In genomic region chr1:226525750-226526149, GRCh38 we compare ENCODE assay signal across 17 cellular contexts. TPM values are rescaled to one million over a fixed set of nuclear protein-coding genes. Genes with fewer than 3 reads are reported as not detected.
DNase-seq lines count a peak whose midpoint lies in the region; ATAC-seq and TF ChIP-seq lines count a peak whose summit lies in the region.
"Had no signal": no experiment of that assay in that cellular context is flagged by ENCODE, and none has a peak within 500 bp of the region (broad histone marks: within the 10 kb centered on the region; RNA-seq: fewer than 3 reads in every experiment).

No MANE protein-coding gene starts in this region.

- DNase-seq in IMR-90, result peak; percentile 4
- DNase-seq in colonic mucosa, result peak; percentile 17
- DNase-seq in lower leg skin (ENCODE audit: low spot score in 2 of 2), result peak; percentile 34 to 51
- peak; percentile 37 for DNase-seq in ureter (ENCODE audit: low spot score)
- no peak for DNase-seq in endothelial cell (ENCODE audit: low spot score)
- no peak for DNase-seq in neural progenitor cell (ENCODE audit: low spot score)
- no peak for DNase-seq in right cardiac atrium
- DNase-seq: DMS79 treated with DMSO at 0.1 percent for 48 hours, KG1, NCI-H2081, NCI-H446 treated with DMSO at 0.1 percent for 48 hours, SJCRH30 had no signal

- H3K36me3 Mint-ChIP-seq in endothelial cell (ENCODE audit: low read depth, unreplicated experiment) (no peaks in the 10 kb centered on the region), neural progenitor cell (no peaks in the 10 kb centered on the region)
- H3K36me3 Mint-ChIP-seq: CD14-positive monocyte had no signal

- H2AFZ ChIP-seq in IMR-90 (replicated peaks; ENCODE audit: low read length, poor library complexity), result no peak overlapping the region
- no peak overlapping the region for H2AFZ ChIP-seq in neural progenitor cell (replicated peaks)

- CTCF ChIA-PET in IMR-90 (lab: Yijun Ruan, JAX), result interaction anchor here (0.6 to 1.4 kb wide), 2 partner anchors 21 to 590 kb away, joined by 3 read pairs; no protein-coding TSS in a partner anchor

- ATAC-seq in IMR-90 (ENCODE audit: low read depth) (peak; percentile 53; the same call in 1 of the 2 replicates), GM21423 (IDR thresholded peaks at IDR 0.05; ENCODE audit: unreplicated experiment) (no peak), right cardiac atrium (no peak)
- ATAC-seq: HepG2, Panc1 had no signal

- POLR2A ChIA-PET in IMR-90 (lab: Charles Lee; ENCODE audit: unreplicated experiment), result no interaction called here

- H3F3A ChIP-seq in neural progenitor cell (ENCODE audit: low read depth), result no peaks in the 10 kb centered on the region

- H3K27me3 ChIP-seq in IMR-90 (ENCODE audit: control insufficient read depth, insufficient read depth, low read length), result peaks cover 17% of the 10 kb centered on the region
- H3K27me3 ChIP-seq in colonic mucosa, result no peaks in the 10 kb centered on the region
- H3K27me3 ChIP-seq in neural progenitor cell, result no peaks in the 10 kb centered on the region
- H3K27me3 ChIP-seq in right cardiac atrium (ENCODE audit: control insufficient read depth, insufficient read depth), result no peaks in the 10 kb centered on the region
- H3K27me3 ChIP-seq: SJCRH30 had no signal

- no CpG with 5 or more reads among the region's 3 CpGs for WGBS in IMR-90 (ENCODE audit: extremely low coverage in 2 of 2, insufficient read length in 1 of 2), 2 experiments
- 84 to 95% methylated on average over 3 of the region's 3 CpGs for WGBS in lower leg skin, 2 donors
- WGBS in right cardiac atrium, result 89% methylated on average over 3 of the region's 3 CpGs

- intact Hi-C loops in IMR-90 (cut with micrococcal nuclease), result no loop called here
- intact Hi-C loops in colonic mucosa (cut with DNase I), result no loop called here
- intact Hi-C loops in lower leg skin (cut with DNase I; ENCODE audit: low total_unique reads), result no loop called here
- intact Hi-C loops in right cardiac atrium (cut with DNase I), result no loop called here

- H3K9me1 ChIP-seq in IMR-90 (ENCODE audit: insufficient read depth, low read length), result no peaks in the 10 kb centered on the region

- TF ChIP-seq POLR2A in IMR-90 (IDR thresholded peaks at IDR 0.05; ENCODE audit: low read depth, low read length), result no peak
- TF ChIP-seq POLR2A in lower leg skin (IDR thresholded peaks at IDR 0.05), result no peak

- no peak overlapping the region for H3K4ac ChIP-seq in IMR-90 (ENCODE audit: low read depth, low read length)

- no peaks in the 10 kb centered on the region for H3K79me2 ChIP-seq in neural progenitor cell (ENCODE audit: low read depth)

- no peak overlapping the region for H2BK20ac ChIP-seq in IMR-90 (ENCODE audit: low read depth, low read length)

- no peak overlapping the region for H2AK5ac ChIP-seq in IMR-90 (ENCODE audit: low read depth, low read length)

- no peak overlapping the region for H3K27ac ChIP-seq in IMR-90 (ENCODE audit: insufficient read depth, low read length)
- no peak overlapping the region for H3K27ac ChIP-seq in colonic mucosa
- no peak overlapping the region for H3K27ac ChIP-seq in neural progenitor cell
- no peak overlapping the region for H3K27ac ChIP-seq in right cardiac atrium (ENCODE audit: low read length)
- H3K27ac ChIP-seq: SJCRH30 had no signal

- H3K27me3 Mint-ChIP-seq in endothelial cell (ENCODE audit: unreplicated experiment) (peaks cover 1% of the 10 kb centered on the region), neural progenitor cell (ENCODE audit: insufficient read depth, low read depth) (peaks cover 11% of the 10 kb centered on the region)

- H4K20me1 ChIP-seq in IMR-90 (ENCODE audit: insufficient read depth, low read length), result no peaks in the 10 kb centered on the region
- H4K20me1 ChIP-seq in neural progenitor cell (ENCODE audit: low read depth), result no peaks in the 10 kb centered on the region

- H3K14ac ChIP-seq in IMR-90 (replicated peaks; ENCODE audit: low read depth, low read length), result no peak overlapping the region

- no peaks in the 10 kb centered on the region for H3K79me1 ChIP-seq in IMR-90 (ENCODE audit: low read depth in 1 of 2, low read length in 2 of 2)

- H3K4me3 ChIP-seq in IMR-90 (ENCODE audit: insufficient read depth, low read depth, low read length), result no peak overlapping the region
- no peak overlapping the region for H3K4me3 ChIP-seq in colonic mucosa
- H3K4me3 ChIP-seq in lower leg skin (ENCODE audit: low read depth, poor library complexity, severe bottlenecking), result no peak overlapping the region
- H3K4me3 ChIP-seq in neural progenitor cell, result no peak overlapping the region
- no peak overlapping the region for H3K4me3 ChIP-seq in right cardiac atrium (ENCODE audit: low read length)
- H3K4me3 ChIP-seq: GM23338, SJCRH30 had no signal

- no peak overlapping the region for H2AK9ac ChIP-seq in IMR-90 (replicated peaks; ENCODE audit: low read depth, low read length, poor library complexity)

- no peak for TF ChIP-seq RAD21 in IMR-90 (IDR thresholded peaks at IDR 0.05; ENCODE audit: low read length)

- no peak overlapping the region for H2BK15ac ChIP-seq in IMR-90 (ENCODE audit: low read depth, low read length)

- no peak overlapping the region for H2BK120ac ChIP-seq in IMR-90 (ENCODE audit: low read depth, low read length)

- no peak overlapping the region for H4K8ac ChIP-seq in IMR-90 (ENCODE audit: low read depth in 2 of 2, low read length in 2 of 2)

- H2BK5ac ChIP-seq in IMR-90 (ENCODE audit: low read depth, low read length, poor library complexity, severe bottlenecking), result no peak overlapping the region

- in situ Hi-C loops in IMR-90 (cut with MboI; ENCODE audit: low sequenced_read_pairs), result no loop called here

- TF ChIP-seq CTCF in IMR-90 (conservative IDR thresholded peaks at IDR 0.05; ENCODE audit: low read depth, low read length), result no peak
- TF ChIP-seq CTCF in colonic mucosa (IDR thresholded peaks at IDR 0.05), result no peak
- TF ChIP-seq CTCF in lower leg skin (IDR thresholded peaks at IDR 0.05), result no peak
- TF ChIP-seq CTCF in endothelial cell (IDR thresholded peaks at IDR 0.05; ENCODE audit: unreplicated experiment), result no peak
- TF ChIP-seq CTCF in neural progenitor cell (IDR thresholded peaks at IDR 0.05), result no peak

- H3K9me3 ChIP-seq in IMR-90 (ENCODE audit: control insufficient read depth, insufficient read depth, low read length) (0 out of 2 replicates have a peak, but pooled peaks cover 2% of the 10 kb centered on the region), colonic mucosa (no peaks in the 10 kb centered on the region), neural progenitor cell (ENCODE audit: low read depth) (no peaks in the 10 kb centered on the region), right cardiac atrium (ENCODE audit: control insufficient read depth, low read length) (no peaks in the 10 kb centered on the region)

- H4K91ac ChIP-seq in IMR-90 (ENCODE audit: insufficient read depth, low read depth, low read length), result no peak overlapping the region

- H3K56ac ChIP-seq in IMR-90 (ENCODE audit: extremely low read depth, insufficient read depth, low read length), result no peak overlapping the region

- H3K4me2 ChIP-seq in IMR-90 (ENCODE audit: low read depth, low read length), result no peak overlapping the region
- H3K4me2 ChIP-seq in neural progenitor cell, result no peak overlapping the region
- H3K4me2 ChIP-seq: GM23338 had no signal

- no peak overlapping the region for H3K27ac Mint-ChIP-seq in endothelial cell (ENCODE audit: unreplicated experiment)
- H3K27ac Mint-ChIP-seq in neural progenitor cell, result no peak overlapping the region
- H3K27ac Mint-ChIP-seq: CD14-positive monocyte, GM23338 had no signal

- no peak overlapping the region for H4K5ac ChIP-seq in IMR-90 (ENCODE audit: low read depth, low read length)

- H3K4me1 ChIP-seq in IMR-90 (ENCODE audit: control insufficient read depth, insufficient read depth, low read length) (no peaks in the 10 kb centered on the region), colonic mucosa (no peaks in the 10 kb centered on the region), neural progenitor cell (no peaks in the 10 kb centered on the region), right cardiac atrium (ENCODE audit: control insufficient read depth, insufficient read depth, low read length) (no peaks in the 10 kb centered on the region)

- peaks cover 4% of the 10 kb centered on the region for H3K4me1 Mint-ChIP-seq in endothelial cell (ENCODE audit: unreplicated experiment)
- H3K4me1 Mint-ChIP-seq in neural progenitor cell, result peaks cover 8% of the 10 kb centered on the region
- H3K4me1 Mint-ChIP-seq: CD14-positive monocyte had no signal

- H3K18ac ChIP-seq in IMR-90 (ENCODE audit: low read depth, low read length), result no peak overlapping the region

- no peak overlapping the region for H3K23ac ChIP-seq in IMR-90 (ENCODE audit: low read depth, low read length)

- dilution Hi-C loops in IMR-90 (cut with HindIII; ENCODE audit: low sequenced_read_pairs, unreplicated experiment), result no loop called here

- H3K4me3 Mint-ChIP-seq in endothelial cell (ENCODE audit: unreplicated experiment), result no peak overlapping the region
- H3K4me3 Mint-ChIP-seq in neural progenitor cell, result no peak overlapping the region
- H3K4me3 Mint-ChIP-seq: CD14-positive monocyte, GM23338 had no signal

- H3K9ac ChIP-seq in IMR-90 (ENCODE audit: low read depth, low read length), result no peak overlapping the region
- no peak overlapping the region for H3K9ac ChIP-seq in colonic mucosa (ENCODE audit: low read depth in 2 of 2, low read length in 2 of 2)
- no peak overlapping the region for H3K9ac ChIP-seq in neural progenitor cell

- H3K36me3 ChIP-seq in IMR-90 (ENCODE audit: control insufficient read depth, insufficient read depth, low read length), result no peaks in the 10 kb centered on the region
- no peaks in the 10 kb centered on the region for H3K36me3 ChIP-seq in colonic mucosa
- no peaks in the 10 kb centered on the region for H3K36me3 ChIP-seq in neural progenitor cell
- H3K36me3 ChIP-seq: SJCRH30 had no signal

- H3K9me3 Mint-ChIP-seq in endothelial cell (ENCODE audit: unreplicated experiment) (no peaks in the 10 kb centered on the region), neural progenitor cell (no peaks in the 10 kb centered on the region)
- H3K9me3 Mint-ChIP-seq: GM23338 had no signal

- no TSS peak for BruUV-seq in IMR-90 (replicated peaks; lab: Mats Ljungman, UMichigan)

TF ChIP-seq in IMR-90, 13 proteins besides CTCF, POLR2A, EP300 and RAD21 (continues in another document):
- TF ChIP-seq RCOR1 (IDR thresholded peaks at IDR 0.05; ENCODE audit: insufficient replicate concordance, low read length) (no peak), MAZ (IDR thresholded peaks at IDR 0.05; ENCODE audit: borderline replicate concordance, low read depth, low read length) (no peak), SMC3 (IDR thresholded peaks at IDR 0.05; ENCODE audit: low read depth, low read length) (no peak), MXI1 (IDR thresholded peaks at IDR 0.05; ENCODE audit: borderline replicate concordance, low read depth, low read length) (no peak)

RNA-seq across cellular contexts. Expression of gene STUM, which starts 22.8 kb away (rescaled TPM):
- total RNA-seq in IMR-90 (2012; rRNA removed), result not detected in 2 replicates
- not detected in 2 replicates for polyA plus RNA-seq in IMR-90 (2012; rRNA removed)
- polyA plus RNA-seq in IMR-90 (2012; cell fraction: cytosol; rRNA removed), result not detected in 2 replicates
- not detected in 2 replicates for polyA plus RNA-seq in IMR-90 (2012; cell fraction: nucleus; rRNA removed; ENCODE audit: low replicate concordance)
- total RNA-seq in colonic mucosa, result 1 to 10 TPM; 1.0 to 3.2 TPM
- total RNA-seq in lower leg skin, result 1 to 10 TPM; 1.0 to 6.6 (median 3.4) TPM
- total RNA-seq in ureter, result 2.8 TPM
- total RNA-seq in endothelial cell (ENCODE audit: unreplicated experiment), result 0.08 TPM
- total RNA-seq in neural progenitor cell (ENCODE audit: low replicate concordance), result 0.19 TPM in 1 of 2 replicates, not detected in the other
- total RNA-seq in right cardiac atrium, result 1 to 10 TPM in 2 of 4 donors, under 1 TPM in 2; 0.47 to 1.2 (median 0.86) TPM
- polyA plus RNA-seq in right cardiac atrium, result 0.70 TPM
- total RNA-seq: HepG2 had no signal
- polyA plus RNA-seq: CD14-positive monocyte, HepG2 had no signal

Comparison
In these comparisons a context has a peak if more than half of its experiments do, and no peak if none do; other contexts are left out.
1. DNase-seq: peak in IMR-90 (single experiment), colonic mucosa (single experiment), lower leg skin (2 of 2) and ureter (single experiment); none in endothelial cell (single experiment), neural progenitor cell (single experiment) and right cardiac atrium (0 of 3).